Comparison of ENCODE assay signal across 36 cellular contexts in genomic region chrX:133048751-133049150, GRCh38. TPM values are rescaled to one million over a fixed set of nuclear protein-coding genes. Genes with fewer than 3 reads are reported as not detected.
"Had no signal": no experiment of that assay in that cellular context is flagged by ENCODE, and none has a peak within 500 bp of the region (broad histone marks: within the 10 kb centered on the region; RNA-seq: fewer than 3 reads in every experiment).

No MANE protein-coding gene starts in this region.

- H3K36me3 ChIP-seq: MG63 had no signal

- H3K27me3 ChIP-seq: MG63 had no signal

- H3K4me3 ChIP-seq: MG63 had no signal

- H3K9me3 ChIP-seq: MG63 had no signal

- DNase-seq: Karpas-422, Kasumi-1, MG63, MM.1S, MV-4-11, NCI-H1048, NCI-H1092, NCI-H1092 treated with DMSO at 0.1 percent for 48 hours, NCI-H1417 treated with DMSO at 0.1 percent for 48 hours, NCI-H1436, NCI-H1436 treated with DMSO at 0.1 percent for 48 hours, NCI-H146, NCI-H1694, NCI-H1694 treated with DMSO at 0.1 percent for 48 hours, NCI-H187, NCI-H187 treated with DMSO at 0.1 percent for 48 hours, NCI-H1930, NCI-H2029, NCI-H2029 treated with DMSO at 0.1 percent for 48 hours, NCI-H2081 treated with DMSO at 0.1 percent for 48 hours, NCI-H2107, NCI-H2171, NCI-H2171 treated with DMSO at 0.1 percent for 48 hours, NCI-H226, NCI-H345, NCI-H446, NCI-H446 treated with DMSO at 0.1 percent for 48 hours, NCI-H510A, NCI-H510A treated with DMSO at 0.1 percent for 48 hours, NCI-H524, NCI-H524 treated with DMSO at 0.1 percent for 48 hours, NCI-H526 had no signal

RNA-seq across cellular contexts. Expression of gene USP26, which starts 48.2 kb away (rescaled TPM):
- total RNA-seq: LHCN-M2, M059J, MCF 10A, NCI-H460 had no signal
